1 cellular context compared by ENCODE assay signal in the genomic region with DNA sequence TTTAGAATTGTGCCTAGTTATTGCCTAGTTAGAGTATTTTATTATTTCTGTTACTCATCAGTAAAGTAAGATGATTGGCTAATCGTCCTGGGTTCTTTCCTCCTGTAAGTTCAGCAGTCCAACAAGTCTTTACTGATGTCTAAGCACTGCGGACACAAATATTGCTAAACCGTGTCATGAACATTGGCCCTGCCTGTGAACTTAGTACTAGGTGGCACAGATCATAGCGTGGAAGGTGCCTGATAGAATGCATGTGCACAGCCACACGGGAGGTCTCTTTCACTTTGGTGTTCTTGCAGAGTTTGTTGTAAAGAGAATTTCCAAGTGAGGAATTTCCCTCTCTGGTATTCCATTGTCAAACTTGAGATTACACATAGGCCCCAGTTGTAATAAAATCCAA.
A peak's percentile ranks its signal among the peaks of the same experiment; 100 is the strongest.
TF ChIP-seq lines count a peak whose summit lies in the region.

No MANE protein-coding gene starts in this region.

TF ChIP-seq in HepG2, 621 proteins besides CTCF, POLR2A, EP300 and RAD21 (continued from another document and continues in another):
- TF ChIP-seq, protein P1, sequence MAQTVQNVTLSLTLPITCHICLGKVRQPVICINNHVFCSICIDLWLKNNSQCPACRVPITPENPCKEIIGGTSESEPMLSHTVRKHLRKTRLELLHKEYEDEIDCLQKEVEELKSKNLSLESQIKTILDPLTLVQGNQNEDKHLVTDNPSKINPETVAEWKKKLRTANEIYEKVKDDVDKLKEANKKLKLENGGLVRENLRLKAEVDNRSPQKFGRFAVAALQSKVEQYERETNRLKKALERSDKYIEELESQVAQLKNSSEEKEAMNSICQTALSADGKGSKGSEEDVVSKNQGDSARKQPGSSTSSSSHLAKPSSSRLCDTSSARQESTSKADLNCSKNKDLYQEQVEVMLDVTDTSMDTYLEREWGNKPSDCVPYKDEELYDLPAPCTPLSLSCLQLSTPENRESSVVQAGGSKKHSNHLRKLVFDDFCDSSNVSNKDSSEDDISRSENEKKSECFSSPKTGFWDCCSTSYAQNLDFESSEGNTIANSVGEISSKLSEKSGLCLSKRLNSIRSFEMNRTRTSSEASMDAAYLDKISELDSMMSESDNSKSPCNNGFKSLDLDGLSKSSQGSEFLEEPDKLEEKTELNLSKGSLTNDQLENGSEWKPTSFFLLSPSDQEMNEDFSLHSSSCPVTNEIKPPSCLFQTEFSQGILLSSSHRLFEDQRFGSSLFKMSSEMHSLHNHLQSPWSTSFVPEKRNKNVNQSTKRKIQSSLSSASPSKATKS (CRISPR knock-in tag; IDR thresholded peaks at IDR 0.05): no peak
- no peak for TF ChIP-seq TCF7L2 (IDR thresholded peaks at IDR 0.05; ENCODE audit: low read depth, low read length)
- TF ChIP-seq SCMH1 (CRISPR knock-in tag; IDR thresholded peaks at IDR 0.05; ENCODE audit: borderline replicate concordance): no peak
- no peak for TF ChIP-seq ZSCAN20 (CRISPR knock-in tag; IDR thresholded peaks at IDR 0.05; ENCODE audit: borderline replicate concordance)
- TF ChIP-seq ZSCAN31 (CRISPR knock-in tag; IDR thresholded peaks at IDR 0.05; ENCODE audit: low read depth): no peak
- TF ChIP-seq, protein P2, sequence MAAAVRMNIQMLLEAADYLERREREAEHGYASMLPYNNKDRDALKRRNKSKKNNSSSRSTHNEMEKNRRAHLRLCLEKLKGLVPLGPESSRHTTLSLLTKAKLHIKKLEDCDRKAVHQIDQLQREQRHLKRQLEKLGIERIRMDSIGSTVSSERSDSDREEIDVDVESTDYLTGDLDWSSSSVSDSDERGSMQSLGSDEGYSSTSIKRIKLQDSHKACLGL (CRISPR knock-in tag; IDR thresholded peaks at IDR 0.05): no peak
- 0 out of 2 replicates have a peak, but pooled peaks have one; percentile 23 for TF ChIP-seq TOE1 (CRISPR knock-in tag; IDR thresholded peaks at IDR 0.05)
- TF ChIP-seq, protein P3, sequence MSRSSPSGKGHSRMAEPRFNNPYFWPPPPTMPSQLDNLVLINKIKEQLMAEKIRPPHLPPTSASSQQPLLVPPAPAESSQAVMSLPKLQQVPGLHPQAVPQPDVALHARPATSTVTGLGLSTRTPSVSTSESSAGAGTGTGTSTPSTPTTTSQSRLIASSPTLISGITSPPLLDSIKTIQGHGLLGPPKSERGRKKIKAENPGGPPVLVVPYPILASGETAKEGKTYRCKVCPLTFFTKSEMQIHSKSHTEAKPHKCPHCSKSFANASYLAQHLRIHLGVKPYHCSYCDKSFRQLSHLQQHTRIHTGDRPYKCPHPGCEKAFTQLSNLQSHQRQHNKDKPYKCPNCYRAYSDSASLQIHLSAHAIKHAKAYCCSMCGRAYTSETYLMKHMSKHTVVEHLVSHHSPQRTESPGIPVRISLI (CRISPR knock-in tag; IDR thresholded peaks at IDR 0.05; ENCODE audit: borderline replicate concordance): no peak; the same call in 1 of the 2 replicates
- TF ChIP-seq, protein P4, sequence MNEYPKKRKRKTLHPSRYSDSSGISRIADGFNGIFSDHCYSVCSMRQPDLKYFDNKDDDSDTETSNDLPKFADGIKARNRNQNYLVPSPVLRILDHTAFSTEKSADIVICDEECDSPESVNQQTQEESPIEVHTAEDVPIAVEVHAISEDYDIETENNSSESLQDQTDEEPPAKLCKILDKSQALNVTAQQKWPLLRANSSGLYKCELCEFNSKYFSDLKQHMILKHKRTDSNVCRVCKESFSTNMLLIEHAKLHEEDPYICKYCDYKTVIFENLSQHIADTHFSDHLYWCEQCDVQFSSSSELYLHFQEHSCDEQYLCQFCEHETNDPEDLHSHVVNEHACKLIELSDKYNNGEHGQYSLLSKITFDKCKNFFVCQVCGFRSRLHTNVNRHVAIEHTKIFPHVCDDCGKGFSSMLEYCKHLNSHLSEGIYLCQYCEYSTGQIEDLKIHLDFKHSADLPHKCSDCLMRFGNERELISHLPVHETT (CRISPR knock-in tag; conservative IDR thresholded peaks at IDR 0.05): no peak
- peak; percentile 70 for TF ChIP-seq ZNF644 (CRISPR knock-in tag; IDR thresholded peaks at IDR 0.05; ENCODE audit: low read depth)
- peak; percentile 96 for TF ChIP-seq TRIM24 (CRISPR knock-in tag; IDR thresholded peaks at IDR 0.05)
- TF ChIP-seq, protein P5, sequence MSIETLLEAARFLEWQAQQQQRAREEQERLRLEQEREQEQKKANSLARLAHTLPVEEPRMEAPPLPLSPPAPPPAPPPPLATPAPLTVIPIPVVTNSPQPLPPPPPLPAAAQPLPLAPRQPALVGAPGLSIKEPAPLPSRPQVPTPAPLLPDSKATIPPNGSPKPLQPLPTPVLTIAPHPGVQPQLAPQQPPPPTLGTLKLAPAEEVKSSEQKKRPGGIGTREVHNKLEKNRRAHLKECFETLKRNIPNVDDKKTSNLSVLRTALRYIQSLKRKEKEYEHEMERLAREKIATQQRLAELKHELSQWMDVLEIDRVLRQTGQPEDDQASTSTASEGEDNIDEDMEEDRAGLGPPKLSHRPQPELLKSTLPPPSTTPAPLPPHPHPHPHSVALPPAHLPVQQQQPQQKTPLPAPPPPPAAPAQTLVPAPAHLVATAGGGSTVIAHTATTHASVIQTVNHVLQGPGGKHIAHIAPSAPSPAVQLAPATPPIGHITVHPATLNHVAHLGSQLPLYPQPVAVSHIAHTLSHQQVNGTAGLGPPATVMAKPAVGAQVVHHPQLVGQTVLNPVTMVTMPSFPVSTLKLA (IDR thresholded peaks at IDR 0.05): no peak
- no peak for TF ChIP-seq SIX4 (CRISPR knock-in tag; IDR thresholded peaks at IDR 0.05)
- TF ChIP-seq JDP2 (CRISPR knock-in tag; IDR thresholded peaks at IDR 0.05; ENCODE audit: borderline replicate concordance): no peak
- no peak for TF ChIP-seq AGO1 (IDR thresholded peaks at IDR 0.05; ENCODE audit: low read depth, low read length, poor library complexity, severe bottlenecking)
- no peak for TF ChIP-seq GPN1 (CRISPR knock-in tag; IDR thresholded peaks at IDR 0.05; ENCODE audit: borderline replicate concordance)
- TF ChIP-seq, protein P6, sequence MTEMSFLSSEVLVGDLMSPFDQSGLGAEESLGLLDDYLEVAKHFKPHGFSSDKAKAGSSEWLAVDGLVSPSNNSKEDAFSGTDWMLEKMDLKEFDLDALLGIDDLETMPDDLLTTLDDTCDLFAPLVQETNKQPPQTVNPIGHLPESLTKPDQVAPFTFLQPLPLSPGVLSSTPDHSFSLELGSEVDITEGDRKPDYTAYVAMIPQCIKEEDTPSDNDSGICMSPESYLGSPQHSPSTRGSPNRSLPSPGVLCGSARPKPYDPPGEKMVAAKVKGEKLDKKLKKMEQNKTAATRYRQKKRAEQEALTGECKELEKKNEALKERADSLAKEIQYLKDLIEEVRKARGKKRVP (CRISPR knock-in tag; IDR thresholded peaks at IDR 0.05): peak in 1 of 2 experiments; percentile 42; a peak in 1 of 4 replicates
- no peak for TF ChIP-seq ELK4 (CRISPR knock-in tag; IDR thresholded peaks at IDR 0.05; ENCODE audit: borderline replicate concordance)
- TF ChIP-seq, protein P7, sequence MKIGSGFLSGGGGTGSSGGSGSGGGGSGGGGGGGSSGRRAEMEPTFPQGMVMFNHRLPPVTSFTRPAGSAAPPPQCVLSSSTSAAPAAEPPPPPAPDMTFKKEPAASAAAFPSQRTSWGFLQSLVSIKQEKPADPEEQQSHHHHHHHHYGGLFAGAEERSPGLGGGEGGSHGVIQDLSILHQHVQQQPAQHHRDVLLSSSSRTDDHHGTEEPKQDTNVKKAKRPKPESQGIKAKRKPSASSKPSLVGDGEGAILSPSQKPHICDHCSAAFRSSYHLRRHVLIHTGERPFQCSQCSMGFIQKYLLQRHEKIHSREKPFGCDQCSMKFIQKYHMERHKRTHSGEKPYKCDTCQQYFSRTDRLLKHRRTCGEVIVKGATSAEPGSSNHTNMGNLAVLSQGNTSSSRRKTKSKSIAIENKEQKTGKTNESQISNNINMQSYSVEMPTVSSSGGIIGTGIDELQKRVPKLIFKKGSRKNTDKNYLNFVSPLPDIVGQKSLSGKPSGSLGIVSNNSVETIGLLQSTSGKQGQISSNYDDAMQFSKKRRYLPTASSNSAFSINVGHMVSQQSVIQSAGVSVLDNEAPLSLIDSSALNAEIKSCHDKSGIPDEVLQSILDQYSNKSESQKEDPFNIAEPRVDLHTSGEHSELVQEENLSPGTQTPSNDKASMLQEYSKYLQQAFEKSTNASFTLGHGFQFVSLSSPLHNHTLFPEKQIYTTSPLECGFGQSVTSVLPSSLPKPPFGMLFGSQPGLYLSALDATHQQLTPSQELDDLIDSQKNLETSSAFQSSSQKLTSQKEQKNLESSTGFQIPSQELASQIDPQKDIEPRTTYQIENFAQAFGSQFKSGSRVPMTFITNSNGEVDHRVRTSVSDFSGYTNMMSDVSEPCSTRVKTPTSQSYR (CRISPR knock-in tag; IDR thresholded peaks at IDR 0.05; ENCODE audit: borderline replicate concordance): peak; percentile 61; the same call in 1 of the 2 replicates
- no peak for TF ChIP-seq ZNF619 (CRISPR knock-in tag; IDR thresholded peaks at IDR 0.05)
- TF ChIP-seq RFX1 (IDR thresholded peaks at IDR 0.05): no peak
- TF ChIP-seq, protein P8, sequence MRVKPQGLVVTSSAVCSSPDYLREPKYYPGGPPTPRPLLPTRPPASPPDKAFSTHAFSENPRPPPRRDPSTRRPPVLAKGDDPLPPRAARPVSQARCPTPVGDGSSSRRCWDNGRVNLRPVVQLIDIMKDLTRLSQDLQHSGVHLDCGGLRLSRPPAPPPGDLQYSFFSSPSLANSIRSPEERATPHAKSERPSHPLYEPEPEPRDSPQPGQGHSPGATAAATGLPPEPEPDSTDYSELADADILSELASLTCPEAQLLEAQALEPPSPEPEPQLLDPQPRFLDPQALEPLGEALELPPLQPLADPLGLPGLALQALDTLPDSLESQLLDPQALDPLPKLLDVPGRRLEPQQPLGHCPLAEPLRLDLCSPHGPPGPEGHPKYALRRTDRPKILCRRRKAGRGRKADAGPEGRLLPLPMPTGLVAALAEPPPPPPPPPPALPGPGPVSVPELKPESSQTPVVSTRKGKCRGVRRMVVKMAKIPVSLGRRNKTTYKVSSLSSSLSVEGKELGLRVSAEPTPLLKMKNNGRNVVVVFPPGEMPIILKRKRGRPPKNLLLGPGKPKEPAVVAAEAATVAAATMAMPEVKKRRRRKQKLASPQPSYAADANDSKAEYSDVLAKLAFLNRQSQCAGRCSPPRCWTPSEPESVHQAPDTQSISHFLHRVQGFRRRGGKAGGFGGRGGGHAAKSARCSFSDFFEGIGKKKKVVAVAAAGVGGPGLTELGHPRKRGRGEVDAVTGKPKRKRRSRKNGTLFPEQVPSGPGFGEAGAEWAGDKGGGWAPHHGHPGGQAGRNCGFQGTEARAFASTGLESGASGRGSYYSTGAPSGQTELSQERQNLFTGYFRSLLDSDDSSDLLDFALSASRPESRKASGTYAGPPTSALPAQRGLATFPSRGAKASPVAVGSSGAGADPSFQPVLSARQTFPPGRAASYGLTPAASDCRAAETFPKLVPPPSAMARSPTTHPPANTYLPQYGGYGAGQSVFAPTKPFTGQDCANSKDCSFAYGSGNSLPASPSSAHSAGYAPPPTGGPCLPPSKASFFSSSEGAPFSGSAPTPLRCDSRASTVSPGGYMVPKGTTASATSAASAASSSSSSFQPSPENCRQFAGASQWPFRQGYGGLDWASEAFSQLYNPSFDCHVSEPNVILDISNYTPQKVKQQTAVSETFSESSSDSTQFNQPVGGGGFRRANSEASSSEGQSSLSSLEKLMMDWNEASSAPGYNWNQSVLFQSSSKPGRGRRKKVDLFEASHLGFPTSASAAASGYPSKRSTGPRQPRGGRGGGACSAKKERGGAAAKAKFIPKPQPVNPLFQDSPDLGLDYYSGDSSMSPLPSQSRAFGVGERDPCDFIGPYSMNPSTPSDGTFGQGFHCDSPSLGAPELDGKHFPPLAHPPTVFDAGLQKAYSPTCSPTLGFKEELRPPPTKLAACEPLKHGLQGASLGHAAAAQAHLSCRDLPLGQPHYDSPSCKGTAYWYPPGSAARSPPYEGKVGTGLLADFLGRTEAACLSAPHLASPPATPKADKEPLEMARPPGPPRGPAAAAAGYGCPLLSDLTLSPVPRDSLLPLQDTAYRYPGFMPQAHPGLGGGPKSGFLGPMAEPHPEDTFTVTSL (CRISPR knock-in tag; IDR thresholded peaks at IDR 0.05; ENCODE audit: borderline replicate concordance): peak; percentile 86
- no peak for TF ChIP-seq ZSCAN25 (CRISPR knock-in tag; IDR thresholded peaks at IDR 0.05)
- TF ChIP-seq TBX3 (IDR thresholded peaks at IDR 0.05; ENCODE audit: borderline replicate concordance): peak; percentile 75; the same call in 1 of the 2 replicates
- TF ChIP-seq NFE2 (CRISPR knock-in tag; IDR thresholded peaks at IDR 0.05): no peak
- TF ChIP-seq, protein P9, sequence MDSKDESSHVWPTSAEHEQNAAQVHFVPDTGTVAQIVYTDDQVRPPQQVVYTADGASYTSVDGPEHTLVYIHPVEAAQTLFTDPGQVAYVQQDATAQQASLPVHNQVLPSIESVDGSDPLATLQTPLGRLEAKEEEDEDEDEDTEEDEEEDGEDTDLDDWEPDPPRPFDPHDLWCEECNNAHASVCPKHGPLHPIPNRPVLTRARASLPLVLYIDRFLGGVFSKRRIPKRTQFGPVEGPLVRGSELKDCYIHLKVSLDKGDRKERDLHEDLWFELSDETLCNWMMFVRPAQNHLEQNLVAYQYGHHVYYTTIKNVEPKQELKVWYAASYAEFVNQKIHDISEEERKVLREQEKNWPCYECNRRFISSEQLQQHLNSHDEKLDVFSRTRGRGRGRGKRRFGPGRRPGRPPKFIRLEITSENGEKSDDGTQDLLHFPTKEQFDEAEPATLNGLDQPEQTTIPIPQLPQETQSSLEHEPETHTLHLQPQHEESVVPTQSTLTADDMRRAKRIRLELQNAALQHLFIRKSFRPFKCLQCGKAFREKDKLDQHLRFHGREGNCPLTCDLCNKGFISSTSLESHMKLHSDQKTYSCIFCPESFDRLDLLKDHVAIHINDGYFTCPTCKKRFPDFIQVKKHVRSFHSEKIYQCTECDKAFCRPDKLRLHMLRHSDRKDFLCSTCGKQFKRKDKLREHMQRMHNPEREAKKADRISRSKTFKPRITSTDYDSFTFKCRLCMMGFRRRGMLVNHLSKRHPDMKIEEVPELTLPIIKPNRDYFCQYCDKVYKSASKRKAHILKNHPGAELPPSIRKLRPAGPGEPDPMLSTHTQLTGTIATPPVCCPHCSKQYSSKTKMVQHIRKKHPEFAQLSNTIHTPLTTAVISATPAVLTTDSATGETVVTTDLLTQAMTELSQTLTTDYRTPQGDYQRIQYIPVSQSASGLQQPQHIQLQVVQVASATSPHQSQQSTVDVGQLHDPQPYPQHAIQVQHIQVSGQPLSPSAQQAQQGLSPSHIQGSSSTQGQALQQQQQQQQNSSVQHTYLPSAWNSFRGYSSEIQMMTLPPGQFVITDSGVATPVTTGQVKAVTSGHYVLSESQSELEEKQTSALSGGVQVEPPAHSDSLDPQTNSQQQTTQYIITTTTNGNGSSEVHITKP (CRISPR knock-in tag; IDR thresholded peaks at IDR 0.05; ENCODE audit: low read depth): no peak
